15 cellular contexts compared by ENCODE assay signal in the genomic region with DNA sequence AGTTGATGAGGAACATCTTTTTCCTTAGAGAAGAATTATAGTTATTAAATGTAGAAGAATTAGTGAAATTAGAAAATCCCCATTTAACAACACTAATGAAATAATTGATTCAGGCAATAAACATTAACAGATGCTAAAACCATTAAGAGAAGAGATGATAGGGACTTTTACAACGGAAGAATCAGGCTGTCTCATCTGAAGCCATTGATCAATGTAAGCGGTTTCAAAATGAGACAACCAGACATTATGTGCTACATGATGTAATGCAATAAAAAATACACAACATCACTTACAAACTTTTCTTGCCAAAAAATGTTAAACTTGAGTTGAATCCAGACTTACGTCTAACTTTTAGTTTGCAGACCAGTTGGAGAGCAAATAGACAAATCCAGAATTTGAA.
DNase-seq lines count a peak whose midpoint lies in the region; ATAC-seq and TF ChIP-seq lines count a peak whose summit lies in the region.
"Had no signal": no experiment of that assay in that cellular context is flagged by ENCODE, and none has a peak within 500 bp of the region (broad histone marks: within the 10 kb centered on the region; RNA-seq: fewer than 3 reads in every experiment).

No MANE protein-coding gene starts in this region.

- in situ Hi-C loops in GM23248 (cut with MboI) (no loop called here), gastrocnemius medialis (cut with MboI; ENCODE audit: low sequenced_read_pairs in 4 of 4) (loop anchor here in 2 of 4 donors (10.0 kb wide), 3 partner anchors 260 to 590 kb away; partner anchors contain the start of gene SLC19A2 (in 1 of the 2))

- H3K9me2 ChIP-seq in GM23248 (ENCODE audit: insufficient read depth): no peaks in the 10 kb centered on the region; the same call in 1 of the 2 replicates

- no peak overlapping the region for H3K9ac ChIP-seq in GM23248

- no peak for TF ChIP-seq POLR2A in gastroesophageal sphincter (IDR thresholded peaks at IDR 0.05)
- TF ChIP-seq POLR2A in gastrocnemius medialis (IDR thresholded peaks at IDR 0.05): no peak

- no peak for ATAC-seq in activated T-helper 17 cell treated with anti-CD3 and anti-CD28 coated beads, Interleukin-2, amount 50 U/mL, for 72 hours (replicated peaks)
- no peak for ATAC-seq in gastroesophageal sphincter
- ATAC-seq in gastrocnemius medialis: no peak
- ATAC-seq in GM19351 (IDR thresholded peaks at IDR 0.05; ENCODE audit: unreplicated experiment): no peak

- H3K4me3 ChIP-seq in GM23248: no peak overlapping the region
- no peak overlapping the region for H3K4me3 ChIP-seq in gastroesophageal sphincter
- H3K4me3 ChIP-seq in gastrocnemius medialis: no peak overlapping the region

- H3K27ac ChIP-seq in GM23248 (no peak overlapping the region), gastroesophageal sphincter (peak overlapping the region in 3 of 4 donors; percentile 56 to 58 (median 57)), gastrocnemius medialis (peak overlapping the region; percentile 83 to 95 (median 88))

- no peak overlapping the region for H3K4me3 Mint-ChIP-seq in activated T-helper 17 cell treated with anti-CD3 and anti-CD28 coated beads, Interleukin-2, amount 50 U/mL, for 72 hours
- H3K4me3 Mint-ChIP-seq: CD4-positive, alpha-beta memory T cell had no signal

- H3K36me3 Mint-ChIP-seq in activated T-helper 17 cell treated with anti-CD3 and anti-CD28 coated beads, Interleukin-2, amount 50 U/mL, for 72 hours (ENCODE audit: low read depth): no peaks in the 10 kb centered on the region
- H3K36me3 Mint-ChIP-seq: CD4-positive, alpha-beta memory T cell had no signal

- TF ChIP-seq CTCF in gastroesophageal sphincter (IDR thresholded peaks at IDR 0.05) (no peak), gastrocnemius medialis (IDR thresholded peaks at IDR 0.05 in 4 of 5, conservative IDR thresholded peaks at IDR 0.05 in 1 of 5) (no peak)

- WGBS in GM23248 (ENCODE audit: low coverage in 1 of 2, low lambda C conversion rate in 2 of 2, missing lambda C conversion rate in 2 of 2), 2 experiments: 51 to 52% methylated on average over 3 of the region's 3 CpGs
- 61 to 66% methylated on average over 3 of the region's 3 CpGs for WGBS in gastroesophageal sphincter (ENCODE audit: low coverage in 1 of 2), 2 donors

- no peaks in the 10 kb centered on the region for H3K4me1 Mint-ChIP-seq in activated T-helper 17 cell treated with anti-CD3 and anti-CD28 coated beads, Interleukin-2, amount 50 U/mL, for 72 hours
- H3K4me1 Mint-ChIP-seq: CD4-positive, alpha-beta memory T cell had no signal

- peaks cover 39% of the 10 kb centered on the region for H3K27me3 Mint-ChIP-seq in activated T-helper 17 cell treated with anti-CD3 and anti-CD28 coated beads, Interleukin-2, amount 50 U/mL, for 72 hours

- H3K36me3 ChIP-seq in GM23248 (ENCODE audit: low read depth) (no peaks in the 10 kb centered on the region), gastroesophageal sphincter (no peaks in the 10 kb centered on the region), gastrocnemius medialis (no peaks in the 10 kb centered on the region)

- peaks cover 9% of the 10 kb centered on the region for H3K4me1 ChIP-seq in GM23248 (ENCODE audit: insufficient read depth)
- no peaks in the 10 kb centered on the region for H3K4me1 ChIP-seq in gastroesophageal sphincter
- peaks cover 8 to 21% of the 10 kb centered on the region in 2 donors for H3K4me1 ChIP-seq in gastrocnemius medialis

- H3K27me3 ChIP-seq in GM23248 (replicated peaks; ENCODE audit: insufficient read depth) (no peaks in the 10 kb centered on the region), gastroesophageal sphincter (no peaks in the 10 kb centered on the region), gastrocnemius medialis (no peaks in the 10 kb centered on the region)

- peaks cover 15% of the 10 kb centered on the region; the same call in 1 of the 2 replicates for H3F3A ChIP-seq in GM23248 (ENCODE audit: insufficient read depth)

- H2AFZ ChIP-seq in GM23248: no peak overlapping the region

- H3K9me3 ChIP-seq in GM23248 (ENCODE audit: low read depth): no peaks in the 10 kb centered on the region
- H3K9me3 ChIP-seq in gastroesophageal sphincter: no peaks in the 10 kb centered on the region
- H3K9me3 ChIP-seq in gastrocnemius medialis: no peaks in the 10 kb centered on the region

- no peak overlapping the region for H3K4me2 ChIP-seq in GM23248 (ENCODE audit: unreplicated experiment)

- TF ChIP-seq EP300 in gastroesophageal sphincter (IDR thresholded peaks at IDR 0.05): no peak

- H3K9me3 Mint-ChIP-seq in activated T-helper 17 cell treated with anti-CD3 and anti-CD28 coated beads, Interleukin-2, amount 50 U/mL, for 72 hours: no peaks in the 10 kb centered on the region

- peak; percentile 13 for DNase-seq in GM23248
- DNase-seq in gastrocnemius medialis: no peak
- no peak for DNase-seq in dermis blood vessel endothelial cell
- DNase-seq in SKM-1 (lab: John Stamatoyannopoulos, UW; ENCODE audit: unreplicated experiment): no peak
- DNase-seq in DMS153 treated with DMSO at 0.1 percent for 48 hours (lab: John Stamatoyannopoulos, UW; ENCODE audit: unreplicated experiment): no peak
- DNase-seq: C1 segment of cervical spinal cord; Calu3; CD4-positive, alpha-beta memory T cell; COR-L47; DND-41; H7; HCEC 1CT had no signal

- no peaks in the 10 kb centered on the region for H4K20me1 ChIP-seq in GM23248 (ENCODE audit: insufficient read depth)

- intact Hi-C loops in gastrocnemius medialis (cut with DNase I; ENCODE audit: low total_unique reads): loop anchor here (2.0 to 10.0 kb wide), 5 partner anchors 112 to 590 kb away; partner anchors contain the start of gene SLC19A2

- no peaks in the 10 kb centered on the region for H3K79me2 ChIP-seq in GM23248 (ENCODE audit: insufficient read depth)

- peak overlapping the region; percentile 25 for H3K27ac Mint-ChIP-seq in activated T-helper 17 cell treated with anti-CD3 and anti-CD28 coated beads, Interleukin-2, amount 50 U/mL, for 72 hours
- H3K27ac Mint-ChIP-seq: CD4-positive, alpha-beta memory T cell had no signal
